8 cellular contexts compared by ENCODE assay signal in the genomic region with DNA sequence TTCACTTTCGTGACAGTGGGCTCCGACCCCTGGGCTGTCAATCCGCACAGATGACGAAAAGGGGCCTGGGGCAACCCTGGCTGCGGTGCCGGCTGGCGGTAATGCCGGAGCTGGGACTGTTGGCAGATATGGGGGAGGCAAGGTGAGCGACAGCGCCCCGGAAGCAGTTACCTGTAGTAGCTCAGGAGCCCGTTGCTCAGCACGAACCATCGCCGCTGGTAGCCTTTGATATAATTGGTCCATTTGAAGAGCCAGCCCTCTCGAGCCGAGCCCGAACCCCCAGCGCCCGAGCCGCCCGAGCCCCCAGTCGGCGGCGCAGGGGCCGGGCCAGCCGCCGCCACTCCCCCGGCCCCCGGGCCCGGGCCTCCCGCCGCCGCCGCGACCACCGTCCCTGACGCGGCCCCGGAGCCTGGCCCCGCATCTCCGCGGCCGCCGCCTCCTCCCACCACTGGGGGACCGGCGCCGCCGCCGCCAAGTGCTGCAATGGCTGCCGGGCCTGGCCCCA. TPM values are rescaled to one million over a fixed set of nuclear protein-coding genes. Genes with fewer than 3 reads are reported as not detected.
DNase-seq lines count a peak whose midpoint lies in the region; ATAC-seq, FAIRE-seq and TF ChIP-seq lines count a peak whose summit lies in the region.

No MANE protein-coding gene starts in this region.

- H3K79me2 ChIP-seq in K562 (ENCODE audit: control insufficient read depth, insufficient read depth, low read length): peaks cover 49% of the 10 kb centered on the region

- H2AFZ ChIP-seq in K562 (ENCODE audit: low read depth, low read length): peak overlapping the region; percentile 67; the same call in 1 of the 2 replicates

- no peaks in the 10 kb centered on the region for H3K27me3 ChIP-seq in K562 (ENCODE audit: control insufficient read depth in 2 of 2, insufficient read depth in 2 of 2, low read length in 2 of 2)

- no TSS peak for BruUV-seq in K562 (replicated peaks; lab: Mats Ljungman, UMichigan)

- peaks cover 35% of the 10 kb centered on the region for H3K36me3 ChIP-seq in K562 (ENCODE audit: control insufficient read depth, insufficient read depth, low read length)

- TF ChIP-seq EP300 in K562 (IDR thresholded peaks at IDR 0.05; ENCODE audit: low read length): no peak

- DNase-seq in AG10803 (ENCODE audit: low read depth) (no peak), HT-29 (ENCODE audit: low spot score) (peak; percentile 77), T-helper 22 cell (ENCODE audit: low read depth) (peak; percentile 67), K562 (ENCODE audit: extremely low read depth in 1 of 4, low spot score in 3 of 4) (peak in 2 of 4 experiments; percentile 37 to 66), iPS-NIHi7 (ENCODE audit: extremely low spot score) (peak; percentile 49), GDM1 (lab: John Stamatoyannopoulos, UW) (no peak)
- peak; percentile 46 for DNase-seq in stimulated activated CD4-positive, alpha-beta T cell treated with anti-CD3 and anti-CD28 coated beads, Interleukin-12 subunit alpha, Interleukin-12 subunit beta, amount 100 ng/mL, for 4 hours

- WGBS in K562 (ENCODE audit: insufficient coverage, low coverage, missing lambda C conversion rate): 0% methylated on average over 21 of the region's 51 CpGs

- peak; percentile 17 for ATAC-seq in GM19455 (IDR thresholded peaks at IDR 0.05; ENCODE audit: unreplicated experiment)
- ATAC-seq in K562: peak; percentile 0; the same call in 2 of the 3 replicates

- H3K9me1 ChIP-seq in K562 (ENCODE audit: control insufficient read depth, insufficient read depth, low read length): no peaks in the 10 kb centered on the region

- peak overlapping the region; percentile 100 for H3K4me2 ChIP-seq in K562 (ENCODE audit: insufficient read depth, low read length)

- in situ Hi-C loops in K562 (cut with MboI): no loop called here

- no peak for TF ChIP-seq POLR2A in K562 (conservative IDR thresholded peaks at IDR 0.05)

- H3K9me3 ChIP-seq in K562 (replicated peaks; ENCODE audit: control insufficient read depth, insufficient read depth, low read depth, low read length): no peaks in the 10 kb centered on the region

- CTCF ChIA-PET in K562 (lab: Yijun Ruan, JAX; ENCODE audit: low intra/inter-chr PET ratio): no interaction called here

- H4K20me1 ChIP-seq in K562 (replicated peaks; ENCODE audit: control insufficient read depth, insufficient read depth, low read length): peaks cover 6% of the 10 kb centered on the region; the same call in 1 of the 2 replicates

- H3K4me3 ChIP-seq in AG10803 (ENCODE audit: low read length): peak overlapping the region; percentile 93
- H3K4me3 ChIP-seq in K562: peak overlapping the region; percentile 78

- POLR2A ChIA-PET in K562 (lab: Yijun Ruan, JAX): interaction anchor here (0.6 to 3.8 kb wide), 14 partner anchors 10 to 1745 kb away, joined by 3 to 33 read pairs (median 5); a partner anchor contains a TSS

- FAIRE-seq in K562 (lab: Jason Lieb, UNC): no peak

- peak overlapping the region; percentile 83 to 97 for H3K9ac ChIP-seq in K562 (ENCODE audit: insufficient read depth in 1 of 2, low read depth in 2 of 2, low read length in 2 of 2)

- peak overlapping the region; percentile 83 for H3K27ac ChIP-seq in K562 (ENCODE audit: extremely low read depth, low read depth, low read length)

- TF ChIP-seq CTCF in AG10803 (conservative IDR thresholded peaks at IDR 0.05; ENCODE audit: low read length) (no peak), K562 (IDR thresholded peaks at IDR 0.05 in 2 of 3, conservative IDR thresholded peaks at IDR 0.05 in 1 of 3; ENCODE audit: insufficient read depth in 2 of 3, low read depth in 1 of 3, low read length in 3 of 3) (no peak)

- no peak for TF ChIP-seq RAD21 in K562 (CRISPR knock-in tag; conservative IDR thresholded peaks at IDR 0.05 in 1 of 2, IDR thresholded peaks at IDR 0.05 in 1 of 2)

- intact Hi-C loops in K562 (cut with micrococcal nuclease): loop anchor here (5.0 kb wide), 1 partner anchor 63 kb away; no protein-coding TSS in a partner anchor

- H3K4me1 ChIP-seq in K562 (replicated peaks in 1 of 2; ENCODE audit: control insufficient read depth in 2 of 2, insufficient read depth in 2 of 2, low read length in 2 of 2): peaks cover 8 to 42% of the 10 kb centered on the region in 2 experiments

TF ChIP-seq in K562, 482 proteins besides CTCF, POLR2A, EP300 and RAD21 (continues in another document):
- TF ChIP-seq, protein P1, sequence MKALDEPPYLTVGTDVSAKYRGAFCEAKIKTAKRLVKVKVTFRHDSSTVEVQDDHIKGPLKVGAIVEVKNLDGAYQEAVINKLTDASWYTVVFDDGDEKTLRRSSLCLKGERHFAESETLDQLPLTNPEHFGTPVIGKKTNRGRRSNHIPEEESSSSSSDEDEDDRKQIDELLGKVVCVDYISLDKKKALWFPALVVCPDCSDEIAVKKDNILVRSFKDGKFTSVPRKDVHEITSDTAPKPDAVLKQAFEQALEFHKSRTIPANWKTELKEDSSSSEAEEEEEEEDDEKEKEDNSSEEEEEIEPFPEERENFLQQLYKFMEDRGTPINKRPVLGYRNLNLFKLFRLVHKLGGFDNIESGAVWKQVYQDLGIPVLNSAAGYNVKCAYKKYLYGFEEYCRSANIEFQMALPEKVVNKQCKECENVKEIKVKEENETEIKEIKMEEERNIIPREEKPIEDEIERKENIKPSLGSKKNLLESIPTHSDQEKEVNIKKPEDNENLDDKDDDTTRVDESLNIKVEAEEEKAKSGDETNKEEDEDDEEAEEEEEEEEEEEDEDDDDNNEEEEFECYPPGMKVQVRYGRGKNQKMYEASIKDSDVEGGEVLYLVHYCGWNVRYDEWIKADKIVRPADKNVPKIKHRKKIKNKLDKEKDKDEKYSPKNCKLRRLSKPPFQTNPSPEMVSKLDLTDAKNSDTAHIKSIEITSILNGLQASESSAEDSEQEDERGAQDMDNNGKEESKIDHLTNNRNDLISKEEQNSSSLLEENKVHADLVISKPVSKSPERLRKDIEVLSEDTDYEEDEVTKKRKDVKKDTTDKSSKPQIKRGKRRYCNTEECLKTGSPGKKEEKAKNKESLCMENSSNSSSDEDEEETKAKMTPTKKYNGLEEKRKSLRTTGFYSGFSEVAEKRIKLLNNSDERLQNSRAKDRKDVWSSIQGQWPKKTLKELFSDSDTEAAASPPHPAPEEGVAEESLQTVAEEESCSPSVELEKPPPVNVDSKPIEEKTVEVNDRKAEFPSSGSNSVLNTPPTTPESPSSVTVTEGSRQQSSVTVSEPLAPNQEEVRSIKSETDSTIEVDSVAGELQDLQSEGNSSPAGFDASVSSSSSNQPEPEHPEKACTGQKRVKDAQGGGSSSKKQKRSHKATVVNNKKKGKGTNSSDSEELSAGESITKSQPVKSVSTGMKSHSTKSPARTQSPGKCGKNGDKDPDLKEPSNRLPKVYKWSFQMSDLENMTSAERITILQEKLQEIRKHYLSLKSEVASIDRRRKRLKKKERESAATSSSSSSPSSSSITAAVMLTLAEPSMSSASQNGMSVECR (CRISPR knock-in tag; IDR thresholded peaks at IDR 0.05): peak; percentile 72

RNA-seq across cellular contexts. Expression of a gene that starts 0.4 kb away (rescaled TPM):
- 22.8 and 29.4 TPM in 2 replicates for total RNA-seq in HT-29 (2014; rRNA removed; shearing (Covaris generic))
- 83.9 and 124 TPM in 2 replicates for total RNA-seq in K562 (2011; cell fraction: chromatin; rRNA removed; ENCODE audit: low replicate concordance)
- 40.2 and 44.9 TPM in 2 replicates for total RNA-seq in K562 (2011; cell fraction: nucleolus; rRNA removed)
- total RNA-seq in K562 (2011; cell fraction: nucleoplasm; rRNA removed): 62.0 and 71.9 TPM in 2 replicates
- total RNA-seq in K562 (2014; rRNA removed) (22.2 and 28.7 TPM in 2 replicates), K562 (2014; rRNA removed; fragmentation: Illumina TruSeq; extraction: Trizol) (33.3 and 36.1 TPM in 2 replicates), K562 (2015; rRNA removed; fragmentation: Illumina TruSeq; extraction: Trizol) (28.7 and 28.9 TPM in 2 replicates), K562 (2021) (37.7 and 44.3 TPM in 2 replicates)
- polyA plus RNA-seq in K562 (2011; rRNA removed) (33.9 and 37.2 TPM in 2 replicates), K562 (2014; fragmentation: Illumina TruSeq; extraction: Trizol) (46.9 and 49.0 TPM in 2 replicates), K562 (2014; fragmentation: Nextera tagmentation; extraction: Ambion mirVana) (10 to 100 TPM; 11.7 to 11.9 TPM), K562 (2014; rRNA removed) (24.5 and 27.8 TPM in 2 replicates)
- polyA plus RNA-seq in K562 (2011; cell fraction: cytosol; rRNA removed): 11.6 and 27.0 TPM in 2 replicates
- 34.6 and 56.6 TPM in 2 replicates for polyA plus RNA-seq in K562 (2011; cell fraction: nucleus; rRNA removed)
- polyA plus RNA-seq in K562 (2012): 28.0 and 32.7 TPM in 2 replicates
- 54.3 and 63.2 TPM in 2 replicates for polyA minus RNA-seq in K562 (2011; rRNA and poly(A)+ RNA removed)
- 32.7 and 32.9 TPM in 2 replicates for polyA minus RNA-seq in K562 (2011; cell fraction: cytosol; rRNA and poly(A)+ RNA removed)
- polyA minus RNA-seq in K562 (2011; cell fraction: nucleus; rRNA and poly(A)+ RNA removed): 16.8 and 30.8 TPM in 2 replicates

RNA-seq across cellular contexts. Expression of a gene that starts 53.7 kb away (rescaled TPM):
- 14.6 and 15.6 TPM in 2 replicates for total RNA-seq in HT-29 (2014; rRNA removed; shearing (Covaris generic))
- total RNA-seq in K562 (2011; cell fraction: chromatin; rRNA removed; ENCODE audit: low replicate concordance): 41.9 and 63.3 TPM in 2 replicates
- total RNA-seq in K562 (2011; cell fraction: nucleolus; rRNA removed): 16.7 and 17.6 TPM in 2 replicates
- 33.9 and 51.9 TPM in 2 replicates for total RNA-seq in K562 (2011; cell fraction: nucleoplasm; rRNA removed)
- total RNA-seq in K562 (2014; rRNA removed) (7.7 and 8.8 TPM in 2 replicates), K562 (2014; rRNA removed; fragmentation: Illumina TruSeq; extraction: Trizol) (14.8 and 18.4 TPM in 2 replicates), K562 (2015; rRNA removed; fragmentation: Illumina TruSeq; extraction: Trizol) (16.4 and 16.9 TPM in 2 replicates), K562 (2021) (27.3 and 30.2 TPM in 2 replicates)
- polyA plus RNA-seq in K562 (2011; rRNA removed) (34.1 and 38.4 TPM in 2 replicates), K562 (2014; fragmentation: Illumina TruSeq; extraction: Trizol) (43.4 and 48.0 TPM in 2 replicates), K562 (2014; fragmentation: Nextera tagmentation; extraction: Ambion mirVana) (1 to 10 TPM; 3.2 to 5.0 TPM), K562 (2014; rRNA removed) (19.4 and 23.3 TPM in 2 replicates)
- 34.2 and 50.2 TPM in 2 replicates for polyA plus RNA-seq in K562 (2011; cell fraction: cytosol; rRNA removed)
- polyA plus RNA-seq in K562 (2011; cell fraction: nucleus; rRNA removed): 38.1 and 48.4 TPM in 2 replicates
- 25.5 and 37.2 TPM in 2 replicates for polyA plus RNA-seq in K562 (2012)
- polyA minus RNA-seq in K562 (2011; rRNA and poly(A)+ RNA removed): 29.4 and 30.5 TPM in 2 replicates
- 13.4 and 17.4 TPM in 2 replicates for polyA minus RNA-seq in K562 (2011; cell fraction: cytosol; rRNA and poly(A)+ RNA removed)
- 13.1 and 23.9 TPM in 2 replicates for polyA minus RNA-seq in K562 (2011; cell fraction: nucleus; rRNA and poly(A)+ RNA removed)

Comparison
In these comparisons a context has a peak if more than half of its experiments do, and no peak if none do; other contexts are left out.
1. DNase-seq: peak in HT-29 (single experiment), T-helper 22 cell (single experiment), iPS-NIHi7 (single experiment) and stimulated activated CD4-positive, alpha-beta T cell treated with anti-CD3 and anti-CD28 coated beads, Interleukin-12 subunit alpha, Interleukin-12 subunit beta, amount 100 ng/mL, for 4 hours (single experiment); none in AG10803 (single experiment) and GDM1 (single experiment).